In genomic region chr3:109804697-109805096, GRCh38 we compare ENCODE assay signal across 18 cellular contexts.
DNase-seq lines count a peak whose midpoint lies in the region; ATAC-seq and TF ChIP-seq lines count a peak whose summit lies in the region.
"Had no signal": no experiment of that assay in that cellular context is flagged by ENCODE, and none has a peak within 500 bp of the region (broad histone marks: within the 10 kb centered on the region; RNA-seq: fewer than 3 reads in every experiment).

No MANE protein-coding gene starts in this region.

- no peaks in the 10 kb centered on the region for H3K36me3 Mint-ChIP-seq in CD4-positive, CD25-positive, alpha-beta regulatory T cell
- H3K36me3 Mint-ChIP-seq: stimulated activated naive B cell treated with anti-CD40 and anti-IgM and Interleukin-4, amounts not matched to agents 10 μg/mL and 1 μg/mL and 100 μg/mL, for 72 hours had no signal

- peak in 1 of 3 donors; percentile 51 for DNase-seq in CD4-positive, CD25-positive, alpha-beta regulatory T cell
- peak; percentile 87 for DNase-seq in epithelial cell of esophagus (ENCODE audit: low read depth)
- DNase-seq in DMS114 treated with DMSO at 0.1 percent for 48 hours (lab: John Stamatoyannopoulos, UW; ENCODE audit: unreplicated experiment), result no peak
- no peak for DNase-seq in HuH-7 (ENCODE audit: low spot score)
- no peak for DNase-seq in cardiac septum (ENCODE audit: low spot score)
- DNase-seq in MG63, result no peak
- DNase-seq: erythroblast; NK-92 treated with Interleukin-12 subunit alpha and Interleukin-12 subunit beta, amount 100 ng/mL, for 24 hours; retina; SIG-M5; stimulated activated CD4-positive, alpha-beta T cell treated with anti-CD3 and anti-CD28 coated beads, Interleukin-4, amount 100 ng/mL, for 4 hours; stimulated activated naive B cell treated with anti-CD40 and anti-IgM and Interleukin-4, amounts not matched to agents 10 μg/mL and 1 μg/mL and 100 μg/mL, for 72 hours had no signal

- intact Hi-C loops in cardiac septum (cut with DNase I), result no loop called here

- peak overlapping the region in 2 of 3 donors; percentile 58 to 59 for H3K27ac Mint-ChIP-seq in CD4-positive, CD25-positive, alpha-beta regulatory T cell
- H3K27ac Mint-ChIP-seq: B cell; nephron; stimulated activated naive B cell treated with anti-CD40 and anti-IgM and Interleukin-4, amounts not matched to agents 10 μg/mL and 1 μg/mL and 100 μg/mL, for 72 hours had no signal

- H3K27ac ChIP-seq in CD4-positive, CD25-positive, alpha-beta regulatory T cell (ENCODE audit: insufficient read depth, low read length, poor library complexity, severe bottlenecking), result no peak overlapping the region
- H3K27ac ChIP-seq: cardiac muscle cell, vagina had no signal

- no peak overlapping the region for H3K4me3 ChIP-seq in CD4-positive, CD25-positive, alpha-beta regulatory T cell (ENCODE audit: low read depth, low read length)
- H3K4me3 ChIP-seq in epithelial cell of esophagus (ENCODE audit: low read length) (no peak overlapping the region), MG63 (no peak overlapping the region)
- H3K4me3 ChIP-seq: cardiac muscle cell, vagina had no signal

- no peaks in the 10 kb centered on the region for H3K27me3 ChIP-seq in CD4-positive, CD25-positive, alpha-beta regulatory T cell (ENCODE audit: control insufficient read depth, insufficient read depth, low read length)
- no peaks in the 10 kb centered on the region for H3K27me3 ChIP-seq in MG63
- H3K27me3 ChIP-seq: cardiac muscle cell, vagina had no signal

- peaks cover 0 to 8% (median 0%) of the 10 kb centered on the region in 7 donors for H3K9me3 Mint-ChIP-seq in CD4-positive, CD25-positive, alpha-beta regulatory T cell
- H3K9me3 Mint-ChIP-seq: nephron had no signal

- no peaks in the 10 kb centered on the region for H3K27me3 Mint-ChIP-seq in CD4-positive, CD25-positive, alpha-beta regulatory T cell
- H3K27me3 Mint-ChIP-seq: B cell; stimulated activated naive B cell treated with anti-CD40 and anti-IgM and Interleukin-4, amounts not matched to agents 10 μg/mL and 1 μg/mL and 100 μg/mL, for 72 hours had no signal

- H3K9me3 ChIP-seq in CD4-positive, CD25-positive, alpha-beta regulatory T cell (ENCODE audit: control insufficient read depth in 2 of 2, low read length in 2 of 2), result no peaks in the 10 kb centered on the region
- peaks cover 2% of the 10 kb centered on the region; the same call in 1 of the 2 replicates for H3K9me3 ChIP-seq in MG63
- H3K9me3 ChIP-seq: vagina had no signal

- peak overlapping the region in 2 of 4 donors; percentile 37 to 56 for H3K4me3 Mint-ChIP-seq in CD4-positive, CD25-positive, alpha-beta regulatory T cell
- H3K4me3 Mint-ChIP-seq: B cell; nephron; stimulated activated naive B cell treated with anti-CD40 and anti-IgM and Interleukin-4, amounts not matched to agents 10 μg/mL and 1 μg/mL and 100 μg/mL, for 72 hours had no signal

- H3K4me1 ChIP-seq in CD4-positive, CD25-positive, alpha-beta regulatory T cell (ENCODE audit: control insufficient read depth, insufficient read depth, low read length, poor library complexity, severe bottlenecking), result peaks cover 42% of the 10 kb centered on the region
- H3K4me1 ChIP-seq: vagina had no signal

- peaks cover 29 to 60% (median 45%) of the 10 kb centered on the region in 4 donors for H3K4me1 Mint-ChIP-seq in CD4-positive, CD25-positive, alpha-beta regulatory T cell
- H3K4me1 Mint-ChIP-seq: nephron; stimulated activated naive B cell treated with anti-CD40 and anti-IgM and Interleukin-4, amounts not matched to agents 10 μg/mL and 1 μg/mL and 100 μg/mL, for 72 hours had no signal

- ATAC-seq in CD4-positive, CD25-positive, alpha-beta regulatory T cell (ENCODE audit: low read depth in 2 of 2), result no peak
- ATAC-seq in GM18508 (IDR thresholded peaks at IDR 0.05; ENCODE audit: insufficient read depth, unreplicated experiment) (peak; percentile 44), HG03442 (IDR thresholded peaks at IDR 0.05; ENCODE audit: unreplicated experiment) (peak; percentile 43)
- ATAC-seq: stimulated activated naive B cell treated with anti-CD40 and anti-IgM and Interleukin-4, amounts not matched to agents 10 μg/mL and 1 μg/mL and 100 μg/mL, for 72 hours had no signal

- H3K36me3 ChIP-seq in CD4-positive, CD25-positive, alpha-beta regulatory T cell (ENCODE audit: control insufficient read depth, insufficient read depth, low read length), result no peaks in the 10 kb centered on the region
- H3K36me3 ChIP-seq in MG63, result no peaks in the 10 kb centered on the region
- H3K36me3 ChIP-seq: cardiac muscle cell, vagina had no signal

- no peak for TF ChIP-seq CTCF in epithelial cell of esophagus (IDR thresholded peaks at IDR 0.05; ENCODE audit: insufficient read depth, low read depth, low read length, missing control alignments)

Comparison
In these comparisons a context has a peak if more than half of its experiments do, and no peak if none do; other contexts are left out.
1. ATAC-seq: peak in GM18508 (single experiment) and HG03442 (single experiment); none in CD4-positive, CD25-positive, alpha-beta regulatory T cell (0 of 2).